18 cellular contexts compared by ENCODE assay signal in the genomic region with DNA sequence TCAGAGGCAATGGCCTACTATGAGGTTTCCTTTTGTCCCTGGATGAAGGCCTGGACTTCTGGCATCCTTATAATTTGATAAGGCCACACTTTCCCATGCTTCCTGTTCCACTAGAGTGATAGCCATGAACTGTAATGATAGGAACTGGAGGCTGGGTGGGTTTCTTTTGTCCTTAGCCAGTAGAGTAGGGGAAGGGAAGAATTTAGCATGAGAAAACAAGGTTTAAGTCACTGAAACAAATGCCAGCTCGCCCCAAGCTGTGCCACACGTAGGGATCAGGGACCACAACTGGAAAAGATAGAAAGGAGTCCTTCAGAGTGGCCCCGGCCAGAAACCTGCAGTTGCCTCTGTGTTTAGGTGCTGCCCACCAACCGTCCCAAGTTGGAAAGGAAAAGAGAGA.
DNase-seq lines count a peak whose midpoint lies in the region; ATAC-seq, FAIRE-seq and TF ChIP-seq lines count a peak whose summit lies in the region.
"Had no signal": no experiment of that assay in that cellular context is flagged by ENCODE, and none has a peak within 500 bp of the region (broad histone marks: within the 10 kb centered on the region; RNA-seq: fewer than 3 reads in every experiment).

No MANE protein-coding gene starts in this region.

- CTCF ChIA-PET in endothelial cell of umbilical vein (lab: Charles Lee): no interaction called here
- CTCF ChIA-PET in CD4-positive, alpha-beta memory T cell (lab: Charles Lee; ENCODE audit: partially characterized antibody): no interaction called here

- no peaks in the 10 kb centered on the region for H4K20me1 ChIP-seq in endothelial cell of umbilical vein (replicated peaks; ENCODE audit: control insufficient read depth, extremely low read depth, insufficient read depth, low read length)

- no peak for FAIRE-seq in endothelial cell of umbilical vein (lab: Jason Lieb, UNC)
- FAIRE-seq: H54 had no signal

- intact Hi-C loops in endothelial cell of umbilical vein (cut with micrococcal nuclease): loop anchor here (5.0 kb wide), 1 partner anchor 62 kb away; no protein-coding TSS in a partner anchor
- intact Hi-C loops in CD4-positive, alpha-beta memory T cell (cut with micrococcal nuclease): no loop called here

- H3K4me2 ChIP-seq in endothelial cell of umbilical vein (ENCODE audit: insufficient read depth, low read length): no peak overlapping the region
- H3K4me2 ChIP-seq: KMS-11 had no signal

- H2AFZ ChIP-seq in endothelial cell of umbilical vein (ENCODE audit: low read depth, low read length): no peak overlapping the region

- H3K27me3 ChIP-seq in HUES48 (ENCODE audit: control insufficient read depth, insufficient read depth, low read length) (no peaks in the 10 kb centered on the region), endothelial cell of umbilical vein (ENCODE audit: control insufficient read depth in 2 of 2, insufficient read depth in 2 of 2, low read length in 2 of 2) (no peaks in the 10 kb centered on the region)
- H3K27me3 ChIP-seq in CD4-positive, alpha-beta memory T cell (ENCODE audit: insufficient read depth, low read length): no peaks in the 10 kb centered on the region
- H3K27me3 ChIP-seq: BE2C had no signal

- peaks cover 4% of the 10 kb centered on the region for H3K36me3 Mint-ChIP-seq in osteocyte (ENCODE audit: unreplicated experiment)
- H3K36me3 Mint-ChIP-seq in CD4-positive, alpha-beta memory T cell: peaks cover 0 to 3% of the 10 kb centered on the region in 2 donors

- H3K27me3 Mint-ChIP-seq in osteocyte (ENCODE audit: unreplicated experiment): no peaks in the 10 kb centered on the region
- no peaks in the 10 kb centered on the region for H3K27me3 Mint-ChIP-seq in CD4-positive, alpha-beta memory T cell

- H3K9ac ChIP-seq in HUES48 (ENCODE audit: low read depth, low read length) (0 out of 2 replicates have a peak overlapping the region, but pooled peaks have one; percentile 8), endothelial cell of umbilical vein (replicated peaks; ENCODE audit: extremely low read depth, insufficient read depth, low read length) (no peak overlapping the region)
- H3K9ac ChIP-seq: KMS-11 had no signal

- peak overlapping the region; percentile 40 for H3K27ac Mint-ChIP-seq in osteocyte (ENCODE audit: unreplicated experiment)
- H3K27ac Mint-ChIP-seq in CD4-positive, alpha-beta memory T cell: peak overlapping the region in 2 of 7 donors; percentile 43 to 68

- POLR2A ChIA-PET in endothelial cell of umbilical vein (lab: Charles Lee): no interaction called here
- POLR2A ChIA-PET in CD4-positive, alpha-beta memory T cell (lab: Charles Lee; ENCODE audit: partially characterized antibody): no interaction called here

- TF ChIP-seq CTCF in endothelial cell of umbilical vein (IDR thresholded peaks at IDR 0.05; ENCODE audit: extremely low read depth in 1 of 2, insufficient read depth in 1 of 2, low read depth in 1 of 2, low read length in 2 of 2) (no peak), osteocyte (IDR thresholded peaks at IDR 0.05) (no peak)

- no peak overlapping the region for H3K4me3 ChIP-seq in HUES48 (ENCODE audit: low read depth, low read length)
- no peak overlapping the region for H3K4me3 ChIP-seq in endothelial cell of umbilical vein (replicated peaks in 1 of 3; ENCODE audit: insufficient read depth in 1 of 3, low read depth in 1 of 3, low read length in 3 of 3)
- H3K4me3 ChIP-seq in CD4-positive, alpha-beta memory T cell (ENCODE audit: low read length in 2 of 2): no peak overlapping the region

- dilution Hi-C loops in endothelial cell of umbilical vein (cut with MboI; ENCODE audit: extremely low pct_ligation_motif_present, low sequenced_read_pairs): no loop called here

- peaks cover 38% of the 10 kb centered on the region for H3K79me2 ChIP-seq in endothelial cell of umbilical vein (ENCODE audit: control insufficient read depth, insufficient read depth, low read length)

- H3K4me3 Mint-ChIP-seq in osteocyte (ENCODE audit: unreplicated experiment): no peak overlapping the region
- no peak overlapping the region for H3K4me3 Mint-ChIP-seq in CD4-positive, alpha-beta memory T cell

- DNase-seq in SK-N-DZ (ENCODE audit: low spot score): peak; percentile 19
- DNase-seq in endothelial cell of umbilical vein (ENCODE audit: low read depth, low spot score): peak; percentile 61
- DNase-seq in osteocyte (ENCODE audit: extremely low spot score, unreplicated experiment): no peak
- no peak for DNase-seq in CD4-positive, alpha-beta memory T cell
- no peak for DNase-seq in cerebellar cortex (ENCODE audit: low spot score)
- DNase-seq: BE2C, GF-D8, MM.1S, NCI-H1105, NCI-H187, NCI-H446 had no signal

- peaks cover 27% of the 10 kb centered on the region for H3K4me1 ChIP-seq in HUES48 (ENCODE audit: control insufficient read depth, insufficient read depth, low read length)
- H3K4me1 ChIP-seq in endothelial cell of umbilical vein (ENCODE audit: control insufficient read depth, extremely low read depth, insufficient read depth, low read length): peaks cover 30% of the 10 kb centered on the region
- H3K4me1 ChIP-seq in CD4-positive, alpha-beta memory T cell (ENCODE audit: insufficient read depth, low read length): no peaks in the 10 kb centered on the region

- H3K27ac ChIP-seq in HUES48 (ENCODE audit: low read depth, low read length): peak overlapping the region; percentile 73
- no peak overlapping the region for H3K27ac ChIP-seq in endothelial cell of umbilical vein (ENCODE audit: insufficient read depth, low read depth, low read length)
- no peak overlapping the region for H3K27ac ChIP-seq in CD4-positive, alpha-beta memory T cell (ENCODE audit: low read depth, low read length)
- H3K27ac ChIP-seq: HL-60, KMS-11 had no signal

- H3K9me3 ChIP-seq in HUES48 (ENCODE audit: control insufficient read depth, insufficient read depth, low read length): no peaks in the 10 kb centered on the region
- no peaks in the 10 kb centered on the region for H3K9me3 ChIP-seq in endothelial cell of umbilical vein (replicated peaks; ENCODE audit: control insufficient read depth, insufficient read depth, low read length)
- no peaks in the 10 kb centered on the region for H3K9me3 ChIP-seq in CD4-positive, alpha-beta memory T cell (ENCODE audit: control insufficient read depth in 1 of 2, low read length in 2 of 2)
- H3K9me3 ChIP-seq: BE2C had no signal

- H3K36me3 ChIP-seq in HUES48 (ENCODE audit: control insufficient read depth, insufficient read depth, low read length) (no peaks in the 10 kb centered on the region), endothelial cell of umbilical vein (ENCODE audit: control insufficient read depth in 2 of 2, extremely low read depth in 1 of 2, insufficient read depth in 2 of 2, low read length in 2 of 2) (no peaks in the 10 kb centered on the region)
- no peaks in the 10 kb centered on the region for H3K36me3 ChIP-seq in CD4-positive, alpha-beta memory T cell (ENCODE audit: insufficient read depth, low read length)
- H3K36me3 ChIP-seq: BE2C had no signal

- no peaks in the 10 kb centered on the region for H3K9me3 Mint-ChIP-seq in osteocyte (ENCODE audit: unreplicated experiment)
- H3K9me3 Mint-ChIP-seq in CD4-positive, alpha-beta memory T cell: no peaks in the 10 kb centered on the region

- no TSS peak for BruUV-seq in endothelial cell of umbilical vein (replicated peaks; lab: Mats Ljungman, UMichigan)

- no peaks in the 10 kb centered on the region for H3K9me1 ChIP-seq in endothelial cell of umbilical vein (replicated peaks; ENCODE audit: control insufficient read depth, extremely low read depth, insufficient read depth, low read length)

- peaks cover 26% of the 10 kb centered on the region for H3K4me1 Mint-ChIP-seq in osteocyte (ENCODE audit: unreplicated experiment)
- H3K4me1 Mint-ChIP-seq in CD4-positive, alpha-beta memory T cell: peaks cover 0 to 2% (median 0%) of the 10 kb centered on the region in 4 donors

- no peak for ATAC-seq in GM18517 (IDR thresholded peaks at IDR 0.05; ENCODE audit: unreplicated experiment)
- ATAC-seq: Right ventricle myocardium inferior, SK-N-SH treated with all-trans-retinoic acid at 6 μM for 48 hours had no signal

- no peak for TF ChIP-seq POLR2A in endothelial cell of umbilical vein (IDR thresholded peaks at IDR 0.05; ENCODE audit: low read depth, low read length)

TF ChIP-seq in endothelial cell of umbilical vein, 7 proteins besides CTCF, POLR2A, EP300 and RAD21:
- TF ChIP-seq POLR2AphosphoS5 (IDR thresholded peaks at IDR 0.05; ENCODE audit: insufficient read depth, low read depth, low read length): no peak
- TF ChIP-seq EZH2 (IDR thresholded peaks at IDR 0.05; ENCODE audit: borderline replicate concordance, low read depth, low read length, severe bottlenecking): no peak
- TF ChIP-seq GATA2 (IDR thresholded peaks at IDR 0.05; ENCODE audit: insufficient read depth, insufficient read length, low read depth, low read length): no peak
- TF ChIP-seq, protein P1, sequence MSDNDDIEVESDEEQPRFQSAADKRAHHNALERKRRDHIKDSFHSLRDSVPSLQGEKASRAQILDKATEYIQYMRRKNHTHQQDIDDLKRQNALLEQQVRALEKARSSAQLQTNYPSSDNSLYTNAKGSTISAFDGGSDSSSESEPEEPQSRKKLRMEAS (IDR thresholded peaks at IDR 0.05; ENCODE audit: insufficient read depth, insufficient read length): no peak
- no peak for TF ChIP-seq MYC (IDR thresholded peaks at IDR 0.05; ENCODE audit: low read depth, low read length)
- no peak for TF ChIP-seq FOS (IDR thresholded peaks at IDR 0.05; ENCODE audit: borderline replicate concordance, insufficient read depth, low read length)
- TF ChIP-seq JUN (IDR thresholded peaks at IDR 0.05; ENCODE audit: borderline replicate concordance, insufficient read depth, insufficient read length, low read depth): no peak

Comparison
In these comparisons a context has a peak if more than half of its experiments do, and no peak if none do; other contexts are left out.
1. DNase-seq: peak in SK-N-DZ (single experiment) and endothelial cell of umbilical vein (single experiment); none in osteocyte (single experiment), CD4-positive, alpha-beta memory T cell (0 of 5) and cerebellar cortex (single experiment).